In the genomic region with DNA sequence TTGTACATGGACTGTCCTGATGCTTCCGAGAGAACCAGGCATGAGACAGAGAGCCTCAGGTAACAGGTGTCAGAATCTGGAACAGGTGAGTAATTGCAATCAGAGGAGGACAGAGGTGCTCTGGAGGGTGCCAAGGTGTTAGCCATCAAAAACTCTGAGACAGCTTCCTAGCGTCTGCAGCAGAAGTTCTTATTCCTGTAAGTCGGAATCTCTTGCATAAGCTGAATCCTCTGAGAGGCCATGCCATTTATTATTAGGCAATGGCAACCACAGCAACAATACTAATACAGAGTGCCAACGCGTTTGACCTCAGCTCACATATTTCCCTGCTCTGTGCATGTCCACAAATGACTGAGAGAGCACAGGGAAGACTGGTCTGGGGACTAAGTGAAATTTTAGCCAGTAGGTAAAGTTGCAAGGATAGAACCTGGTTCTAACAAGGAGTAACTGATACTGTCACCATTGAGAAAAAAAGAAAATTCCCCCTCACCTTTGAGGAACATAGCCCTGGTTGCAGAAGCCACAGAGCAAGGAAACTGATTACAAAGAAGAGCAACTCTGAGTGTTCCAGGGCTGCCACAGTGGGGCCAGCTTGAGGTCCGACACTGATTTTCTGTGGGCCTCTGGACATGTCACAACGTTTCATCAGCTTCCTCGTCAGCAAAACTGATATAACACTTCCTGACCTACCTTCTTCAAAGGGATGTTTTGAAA, we compare ENCODE assay signal across 16 cellular contexts. TPM values are rescaled to one million over a fixed set of nuclear protein-coding genes. Genes with fewer than 3 reads are reported as not detected.
A peak's percentile ranks its signal among the peaks of the same experiment; 100 is the strongest.
DNase-seq lines count a peak whose midpoint lies in the region; ATAC-seq and TF ChIP-seq lines count a peak whose summit lies in the region.
"Had no signal": no experiment of that assay in that cellular context is flagged by ENCODE, and none has a peak within 500 bp of the region (broad histone marks: within the 10 kb centered on the region; RNA-seq: fewer than 3 reads in every experiment).

No MANE protein-coding gene starts in this region.

- no peak for TF ChIP-seq CTCF in HL-60 (IDR thresholded peaks at IDR 0.05; ENCODE audit: insufficient read depth, low read length)
- no peak for TF ChIP-seq CTCF in RWPE2 (IDR thresholded peaks at IDR 0.05; ENCODE audit: poor library complexity, severe bottlenecking)
- TF ChIP-seq CTCF in foreskin keratinocyte (conservative IDR thresholded peaks at IDR 0.05) = no peak
- TF ChIP-seq CTCF in omental fat pad (IDR thresholded peaks at IDR 0.05) = no peak
- TF ChIP-seq CTCF in HFFc6 (IDR thresholded peaks at IDR 0.05) = no peak

- H3K4me3 Mint-ChIP-seq in HFFc6 = no peak overlapping the region
- H3K4me3 Mint-ChIP-seq: CD4-positive, alpha-beta memory T cell; central memory CD8-positive, alpha-beta T cell had no signal

- no peak overlapping the region for H3K27ac Mint-ChIP-seq in HFFc6
- H3K27ac Mint-ChIP-seq: CD4-positive, alpha-beta memory T cell had no signal

- peak; percentile 51 to 86 for DNase-seq in HL-60 (ENCODE audit: low read depth in 1 of 2, low spot score in 1 of 2)
- DNase-seq in RWPE2 (ENCODE audit: low spot score) = no peak
- DNase-seq in foreskin keratinocyte = peak; percentile 46 to 77
- no peak for DNase-seq in omental fat pad (ENCODE audit: low spot score)
- no peak for DNase-seq in inferior parietal cortex (ENCODE audit: extremely low spot score)
- no peak for DNase-seq in NCI-H187 (lab: John Stamatoyannopoulos, UW)
- no peak for DNase-seq in HFFc6
- DNase-seq in NCI-H1417 treated with DMSO at 0.1 percent for 48 hours (lab: John Stamatoyannopoulos, UW) = no peak
- DNase-seq: activated gamma-delta T cell treated with Interleukin-2 at 50 U/mL for 16 hours; CD4-positive, alpha-beta memory T cell; H7; midbrain; NCI-H446; small intestine had no signal

- ATAC-seq in RWPE2 (ENCODE audit: low read depth) = peak; percentile 80
- ATAC-seq in foreskin keratinocyte = peak; percentile 96
- peak; percentile 54 for ATAC-seq in omental fat pad (ENCODE audit: low FRiP score)

- no peaks in the 10 kb centered on the region for H3K9me3 ChIP-seq in RWPE2 (ENCODE audit: severe bottlenecking)

- peaks cover 2% of the 10 kb centered on the region for H3K27me3 Mint-ChIP-seq in HFFc6 (ENCODE audit: insufficient read depth)

- no peaks in the 10 kb centered on the region for H3K9me3 Mint-ChIP-seq in HFFc6
- H3K9me3 Mint-ChIP-seq: CD4-positive, alpha-beta memory T cell; central memory CD8-positive, alpha-beta T cell had no signal

- H3K36me3 Mint-ChIP-seq in HFFc6 (ENCODE audit: low read depth) = no peaks in the 10 kb centered on the region
- H3K36me3 Mint-ChIP-seq: CD4-positive, alpha-beta memory T cell had no signal

- peaks cover 25% of the 10 kb centered on the region for H3K4me1 ChIP-seq in RWPE2 (ENCODE audit: insufficient read depth, poor library complexity, severe bottlenecking)
- H3K4me1 ChIP-seq in foreskin keratinocyte = peaks cover 33% of the 10 kb centered on the region

- H3K27me3 ChIP-seq in HL-60 (ENCODE audit: insufficient read depth, poor library complexity, severe bottlenecking) (no peaks in the 10 kb centered on the region), RWPE2 (ENCODE audit: insufficient read depth, poor library complexity, severe bottlenecking) (no peaks in the 10 kb centered on the region), foreskin keratinocyte (no peaks in the 10 kb centered on the region)

- no peak overlapping the region for H3K4me3 ChIP-seq in HL-60 (replicated peaks; ENCODE audit: insufficient read depth, low read length)
- H3K4me3 ChIP-seq in RWPE2 (ENCODE audit: severe bottlenecking) = no peak overlapping the region
- H3K4me3 ChIP-seq: SK-N-MC had no signal

- H3K4me1 Mint-ChIP-seq in HFFc6 (ENCODE audit: low read depth) = no peaks in the 10 kb centered on the region
- H3K4me1 Mint-ChIP-seq: CD4-positive, alpha-beta memory T cell; central memory CD8-positive, alpha-beta T cell had no signal

- H3K36me3 ChIP-seq in RWPE2 (ENCODE audit: low read depth) = no peaks in the 10 kb centered on the region

- H3K27ac ChIP-seq in HL-60 (replicated peaks) (no peak overlapping the region), RWPE2 (ENCODE audit: poor library complexity, severe bottlenecking) (peak overlapping the region; percentile 38), foreskin keratinocyte (no peak overlapping the region)
- H3K27ac ChIP-seq: SK-N-MC had no signal

RNA-seq across cellular contexts. Expression of gene ACSL3, which starts 55.1 kb away (rescaled TPM):
- total RNA-seq in foreskin keratinocyte = 137 and 164 TPM in 2 replicates
- polyA plus RNA-seq in foreskin keratinocyte = 88.2 and 89.2 TPM in 2 replicates
- 10 to 100 TPM; 42.4 to 72.2 (median 62.2) TPM for total RNA-seq in omental fat pad
- 100 to 1,000 TPM in 1 of 6 experiments, 10 to 100 TPM in 5; 64.5 to 119 (median 87.8) TPM for total RNA-seq in HFFc6 (2021; fragmentation: NEBNext Ultra II Directional; extraction: Animal tissue kit (Norgen Biotek cat#: 25700))

Comparison
In these comparisons a context has a peak if more than half of its experiments do, and no peak if none do; other contexts are left out.
1. DNase-seq: peak in HL-60 (2 of 2) and foreskin keratinocyte (2 of 2); none in RWPE2 (single experiment), omental fat pad (single experiment), inferior parietal cortex (single experiment), NCI-H187 (0 of 2), HFFc6 (single experiment) and NCI-H1417 treated with DMSO at 0.1 percent for 48 hours (single experiment).
2. Peak in every context shown above with its lines, with median percentiles within 50 percentile points of each other: ATAC-seq.